Comparison of ENCODE assay signal across 27 cellular contexts in the genomic region with DNA sequence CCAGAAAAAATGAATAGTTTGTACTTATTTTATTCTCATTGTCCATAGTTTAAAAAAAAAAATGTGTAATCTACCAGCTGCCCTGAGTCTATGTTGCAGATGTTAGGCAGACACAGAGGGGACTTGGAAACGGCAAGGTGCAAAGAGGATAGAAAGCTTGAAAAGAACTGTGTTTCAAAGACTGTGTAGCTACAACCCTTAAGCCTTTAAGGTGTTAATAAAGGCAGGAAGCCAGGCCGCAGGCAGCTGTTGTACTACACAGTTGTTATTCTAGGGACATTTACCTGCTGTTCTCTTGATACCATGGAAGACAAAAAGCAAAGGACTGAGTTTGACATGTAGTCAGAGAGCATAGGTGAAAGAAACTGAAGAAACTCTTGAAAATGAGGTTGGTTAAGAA.
"Had no signal": no experiment of that assay in that cellular context is flagged by ENCODE, and none has a peak within 500 bp of the region (broad histone marks: within the 10 kb centered on the region; RNA-seq: fewer than 3 reads in every experiment).

No MANE protein-coding gene starts in this region.

- H3K27ac ChIP-seq: ascending aorta, breast epithelium, cardiac muscle cell, colonic mucosa, epithelial cell of prostate, esophagus squamous epithelium, gastroesophageal sphincter had no signal

- H3K27ac Mint-ChIP-seq: activated CD4-positive, alpha-beta memory T cell treated with anti-CD3 and anti-CD28 coated beads, Interleukin-2, amount 10 ng/mL, durations not matched to agents 7 days and 5 days; activated CD4-positive, alpha-beta T cell treated with anti-CD3 and anti-CD28 coated beads, Interleukin-2, amount 10 ng/mL, durations not matched to agents 7 days and 5 days; activated naive CD4-positive, alpha-beta T cell treated with anti-CD3 and anti-CD28 coated beads, Interleukin-2, amount 10 ng/mL, durations not matched to agents 7 days and 5 days; activated naive CD4-positive, alpha-beta T cell treated with anti-CD3 and anti-CD28 coated beads, Interleukin-2, amount 50 U/mL, for 72 hours; activated naive CD8-positive, alpha-beta T cell treated with anti-CD3 and anti-CD28 coated beads, Interleukin-2, amount 10 ng/mL, durations not matched to agents 7 days and 5 days; activated T-cell treated with anti-CD3 and anti-CD28 coated beads, Interleukin-2, amount 50 U/mL, for 24 hours; activated T-cell treated with anti-CD3 and anti-CD28 coated beads, Interleukin-2, amount 50 U/mL, for 72 hours had no signal

- H3K36me3 Mint-ChIP-seq: activated naive CD4-positive, alpha-beta T cell treated with anti-CD3 and anti-CD28 coated beads, Interleukin-2, amount 10 ng/mL, durations not matched to agents 7 days and 5 days; activated naive CD4-positive, alpha-beta T cell treated with anti-CD3 and anti-CD28 coated beads, Interleukin-2, amount 50 U/mL, for 72 hours; activated naive CD8-positive, alpha-beta T cell treated with anti-CD3 and anti-CD28 coated beads, Interleukin-2, amount 10 ng/mL, durations not matched to agents 7 days and 5 days; brain had no signal

- DNase-seq: activated CD4-positive, alpha-beta memory T cell treated with anti-CD3 and anti-CD28 coated beads, Interleukin-2, amount 10 ng/mL, durations not matched to agents 7 days and 5 days; activated CD4-positive, alpha-beta T cell treated with anti-CD3 and anti-CD28 coated beads for 1 hour; activated CD4-positive, alpha-beta T cell treated with anti-CD3 and anti-CD28 coated beads for 4 hours; activated CD4-positive, alpha-beta T cell treated with anti-CD3 and anti-CD28 coated beads, Interleukin-2, amount 10 ng/mL, durations not matched to agents 7 days and 5 days; activated CD4-positive, alpha-beta T cell treated with anti-CD3 and anti-CD28 coated beads, Interleukin-2, amount 50 U/mL, for 4 hours; activated CD8-positive, alpha-beta memory T cell treated with anti-CD3 and anti-CD28 coated beads, Interleukin-2, amount 50 U/mL, for 48 hours; activated gamma-delta T cell; activated naive CD4-positive, alpha-beta T cell; activated naive CD4-positive, alpha-beta T cell treated with anti-CD3 and anti-CD28 coated beads, Interleukin-2, amount 10 ng/mL, durations not matched to agents 7 days and 5 days; activated naive CD8-positive, alpha-beta T cell treated with anti-CD3 and anti-CD28 coated beads, Interleukin-2, amount 10 ng/mL, durations not matched to agents 7 days and 5 days; activated T-cell treated with anti-CD3 and anti-CD28 coated beads for 4 hours; activated T-cell treated with anti-CD3 and anti-CD28 coated beads, Interleukin-2, amount 50 U/mL, for 24 hours; activated T-cell treated with anti-CD3 and anti-CD28 coated beads, Interleukin-2, amount 50 U/mL, for 72 hours; central memory CD4-positive, alpha-beta T cell; cerebellar nuclear complex; colonic mucosa; effector CD8-positive, alpha-beta T cell; esophagus squamous epithelium; foreskin melanocyte; T-helper 2 cell had no signal

- H3K27me3 ChIP-seq: ascending aorta, breast epithelium, cardiac muscle cell, colonic mucosa, esophagus squamous epithelium, gastroesophageal sphincter had no signal

- H3K36me3 ChIP-seq: ascending aorta, breast epithelium, cardiac muscle cell, colonic mucosa, esophagus squamous epithelium, gastroesophageal sphincter had no signal

- H3K4me1 Mint-ChIP-seq: activated CD4-positive, alpha-beta memory T cell treated with anti-CD3 and anti-CD28 coated beads, Interleukin-2, amount 10 ng/mL, durations not matched to agents 7 days and 5 days; activated CD4-positive, alpha-beta T cell treated with anti-CD3 and anti-CD28 coated beads, Interleukin-2, amount 10 ng/mL, durations not matched to agents 7 days and 5 days; activated naive CD4-positive, alpha-beta T cell treated with anti-CD3 and anti-CD28 coated beads, Interleukin-2, amount 10 ng/mL, durations not matched to agents 7 days and 5 days; activated naive CD8-positive, alpha-beta T cell treated with anti-CD3 and anti-CD28 coated beads, Interleukin-2, amount 10 ng/mL, durations not matched to agents 7 days and 5 days had no signal

- H3K4me3 ChIP-seq: ascending aorta, breast epithelium, cardiac muscle cell, colonic mucosa, esophagus squamous epithelium, gastroesophageal sphincter had no signal

- H3K9me3 ChIP-seq: ascending aorta, breast epithelium, colonic mucosa, esophagus squamous epithelium, gastroesophageal sphincter had no signal

- H3K9me3 Mint-ChIP-seq: activated CD4-positive, alpha-beta memory T cell treated with anti-CD3 and anti-CD28 coated beads, Interleukin-2, amount 10 ng/mL, durations not matched to agents 7 days and 5 days; activated CD4-positive, alpha-beta T cell treated with anti-CD3 and anti-CD28 coated beads, Interleukin-2, amount 10 ng/mL, durations not matched to agents 7 days and 5 days; activated naive CD8-positive, alpha-beta T cell treated with anti-CD3 and anti-CD28 coated beads, Interleukin-2, amount 10 ng/mL, durations not matched to agents 7 days and 5 days; activated T-cell treated with anti-CD3 and anti-CD28 coated beads, Interleukin-2, amount 50 U/mL, for 24 hours; brain had no signal

- ATAC-seq: activated naive CD4-positive, alpha-beta T cell treated with anti-CD3 and anti-CD28 coated beads, Interleukin-2, amount 50 U/mL, for 72 hours; activated T-cell treated with anti-CD3 and anti-CD28 coated beads, Interleukin-2, amount 50 U/mL, for 72 hours; gastroesophageal sphincter had no signal

- H3K4me3 Mint-ChIP-seq: activated CD4-positive, alpha-beta memory T cell treated with anti-CD3 and anti-CD28 coated beads, Interleukin-2, amount 10 ng/mL, durations not matched to agents 7 days and 5 days; activated CD4-positive, alpha-beta T cell treated with anti-CD3 and anti-CD28 coated beads, Interleukin-2, amount 10 ng/mL, durations not matched to agents 7 days and 5 days; activated naive CD4-positive, alpha-beta T cell treated with anti-CD3 and anti-CD28 coated beads, Interleukin-2, amount 10 ng/mL, durations not matched to agents 7 days and 5 days; activated naive CD8-positive, alpha-beta T cell treated with anti-CD3 and anti-CD28 coated beads, Interleukin-2, amount 10 ng/mL, durations not matched to agents 7 days and 5 days; activated T-cell treated with anti-CD3 and anti-CD28 coated beads, Interleukin-2, amount 50 U/mL, for 24 hours; activated T-cell treated with anti-CD3 and anti-CD28 coated beads, Interleukin-2, amount 50 U/mL, for 72 hours; brain had no signal

- H3K27me3 Mint-ChIP-seq: activated CD4-positive, alpha-beta memory T cell treated with anti-CD3 and anti-CD28 coated beads, Interleukin-2, amount 10 ng/mL, durations not matched to agents 7 days and 5 days; activated CD4-positive, alpha-beta T cell treated with anti-CD3 and anti-CD28 coated beads, Interleukin-2, amount 10 ng/mL, durations not matched to agents 7 days and 5 days; activated naive CD4-positive, alpha-beta T cell treated with anti-CD3 and anti-CD28 coated beads, Interleukin-2, amount 10 ng/mL, durations not matched to agents 7 days and 5 days; activated naive CD8-positive, alpha-beta T cell treated with anti-CD3 and anti-CD28 coated beads, Interleukin-2, amount 10 ng/mL, durations not matched to agents 7 days and 5 days; activated T-cell treated with anti-CD3 and anti-CD28 coated beads, Interleukin-2, amount 50 U/mL, for 24 hours; brain had no signal

- H3K4me1 ChIP-seq: ascending aorta, breast epithelium, colonic mucosa, gastroesophageal sphincter had no signal
